ENCODE assay signal across 7 cellular contexts in the genomic region with DNA sequence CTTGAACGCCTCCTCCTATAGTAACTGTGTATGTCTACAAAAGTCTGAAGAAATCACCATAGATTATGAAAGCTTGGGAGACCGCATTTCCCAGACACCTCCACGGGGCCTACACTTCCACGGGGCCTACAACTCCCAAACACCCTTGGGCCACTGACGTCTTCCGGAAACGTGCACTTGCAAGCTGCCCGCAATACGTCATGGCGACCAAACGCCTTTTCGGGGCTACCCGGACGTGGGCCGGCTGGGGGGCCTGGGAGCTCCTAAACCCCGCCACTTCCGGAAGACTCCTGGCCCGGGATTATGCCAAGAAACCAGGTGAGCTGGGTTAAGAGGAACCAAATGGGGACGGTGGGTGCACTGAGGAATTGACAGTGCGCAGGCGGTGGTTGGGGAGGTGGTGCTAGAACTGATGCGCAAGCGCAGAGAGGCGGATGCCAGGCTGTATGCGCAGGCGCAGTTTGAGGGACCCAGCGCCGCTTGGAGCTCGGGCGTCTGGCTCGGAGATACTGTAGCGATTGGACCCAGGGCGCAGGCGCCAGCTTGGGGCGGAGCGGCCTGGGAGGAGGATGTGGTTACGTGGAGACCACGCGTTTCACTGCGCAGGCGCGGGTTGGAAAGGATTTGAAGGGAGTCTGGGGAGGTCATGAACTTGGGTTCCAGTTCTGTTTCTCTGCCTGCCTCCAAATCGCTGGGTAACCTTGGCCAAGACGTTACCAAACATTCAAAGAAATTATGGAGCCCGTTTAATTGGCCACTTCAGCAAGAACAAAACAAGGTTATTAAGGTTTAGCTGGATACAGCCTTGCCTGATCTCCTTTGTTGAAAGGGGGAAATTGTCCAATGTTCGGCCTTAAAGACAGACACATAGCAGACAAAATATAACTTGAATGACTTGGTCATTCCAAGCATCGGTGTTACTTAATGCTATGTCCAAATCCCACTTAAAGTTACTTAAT. TPM values are rescaled to one million over a fixed set of nuclear protein-coding genes. Genes with fewer than 3 reads are reported as not detected.
DNase-seq lines count a peak whose midpoint lies in the region; ATAC-seq and TF ChIP-seq lines count a peak whose summit lies in the region.

A gene (plus strand): TSS at position 182 of the 959 bp plus-strand sequence. CDS start 19 bp downstream, at position 201.

- 5% methylated on average over 47 of the region's 47 CpGs for whole genome bisulfite sequencing in hepatocyte (ENCODE audit: low lambda C conversion rate, missing lambda C conversion rate)

- DNase-seq in NCI-H2081 (lab: John Stamatoyannopoulos, UW): peak; percentile 97 to 98
- DNase-seq in T1000 (lab: John Stamatoyannopoulos, UW): peak; percentile 97
- DNase-seq in astrocyte of the hippocampus (ENCODE audit: low read depth, low spot score): peak; percentile 100
- peak; percentile 100 for DNase-seq in hepatocyte (ENCODE audit: low spot score)
- peak; percentile 100 for DNase-seq in retina

- H3K27me3 ChIP-seq in hepatocyte: no peaks in the 10 kb centered on the region

- ATAC-seq in GM18508 (IDR thresholded peaks at IDR 0.05; ENCODE audit: insufficient read depth, unreplicated experiment): peak; percentile 48
- ATAC-seq in HG03025 (IDR thresholded peaks at IDR 0.05; ENCODE audit: low FRiP score, unreplicated experiment): peak; percentile 80

- H3K36me3 ChIP-seq in hepatocyte (replicated peaks; ENCODE audit: insufficient read depth, low read depth): no peaks in the 10 kb centered on the region

- peak within 1 kb of the TSS; percentile 96 for H3K27ac ChIP-seq in hepatocyte

- peaks cover 27% of the 10 kb centered on the region for H3K79me2 ChIP-seq in hepatocyte

- H4K20me1 ChIP-seq in hepatocyte (ENCODE audit: insufficient read depth, poor library complexity, severe bottlenecking): no peaks in the 10 kb centered on the region

- no peaks in the 10 kb centered on the region for H3K9me2 ChIP-seq in hepatocyte (replicated peaks; ENCODE audit: insufficient read depth)

- no peaks in the 10 kb centered on the region for H3K9me3 ChIP-seq in hepatocyte (ENCODE audit: low read depth)

- H3K4me1 ChIP-seq in hepatocyte (ENCODE audit: insufficient read depth): peaks cover 3% of the 10 kb centered on the region

- H3K4me2 ChIP-seq in hepatocyte: peak within 1 kb of the TSS; percentile 65

- no peak for TF ChIP-seq CTCF in hepatocyte (IDR thresholded peaks at IDR 0.05; ENCODE audit: poor library complexity)

- H2AFZ ChIP-seq in hepatocyte: peak within 1 kb of the TSS; percentile 69

- peak within 1 kb of the TSS; percentile 97 for H3K4me3 ChIP-seq in hepatocyte

RNA-seq across cellular contexts. Expression of the gene that starts here (rescaled TPM):
- 39.0 and 42.2 TPM in 2 replicates for total RNA-seq in hepatocyte
- 71.2 and 86.8 TPM in 2 replicates for polyA plus RNA-seq in hepatocyte

Comparison
In these comparisons a context has a peak if more than half of its experiments do, and no peak if none do; other contexts are left out.
1. Peak in every context shown above with its lines: DNase-seq, ATAC-seq, H3K4me3 ChIP-seq and H3K27ac ChIP-seq.